Comparison of ENCODE assay signal across 8 cellular contexts in genomic region chr1:61254629-61255323, GRCh38.
DNase-seq lines count a peak whose midpoint lies in the region; ATAC-seq, FAIRE-seq and TF ChIP-seq lines count a peak whose summit lies in the region.

No MANE protein-coding gene starts in this region.

- TF ChIP-seq CTCF in astrocyte (IDR thresholded peaks at IDR 0.05; ENCODE audit: insufficient read depth, low read depth, low read length) = no peak

- no peaks in the 10 kb centered on the region for H4K20me1 ChIP-seq in astrocyte (ENCODE audit: insufficient read depth, low read length)

- H3K79me2 ChIP-seq in astrocyte (ENCODE audit: insufficient read depth, low read length) = no peaks in the 10 kb centered on the region

- no peak overlapping the region for H3K4me3 Mint-ChIP-seq in astrocyte (ENCODE audit: unreplicated experiment)
- H3K4me3 Mint-ChIP-seq in stimulated activated naive CD8-positive, alpha-beta T cell treated with anti-CD3 and anti-CD28 coated beads, Interleukin-15, amount 100 ng/mL, for 72 hours = peak overlapping the region; percentile 9 to 12
- no peak overlapping the region for H3K4me3 Mint-ChIP-seq in activated naive CD4-positive, alpha-beta T cell treated with anti-CD3 and anti-CD28 coated beads for 36 hours

- H3K9me3 Mint-ChIP-seq in astrocyte (ENCODE audit: unreplicated experiment) = no peaks in the 10 kb centered on the region
- no peaks in the 10 kb centered on the region for H3K9me3 Mint-ChIP-seq in stimulated activated naive CD8-positive, alpha-beta T cell treated with anti-CD3 and anti-CD28 coated beads, Interleukin-15, amount 100 ng/mL, for 72 hours
- no peaks in the 10 kb centered on the region for H3K9me3 Mint-ChIP-seq in activated naive CD4-positive, alpha-beta T cell treated with anti-CD3 and anti-CD28 coated beads for 36 hours

- H3K4me1 ChIP-seq in astrocyte (ENCODE audit: insufficient read depth, low read length) (no peaks in the 10 kb centered on the region), right cardiac atrium (ENCODE audit: control insufficient read depth, insufficient read depth, low read length) (peaks cover 8% of the 10 kb centered on the region)

- WGBS in right cardiac atrium = 11% methylated on average over 6 of the region's 6 CpGs

- ATAC-seq in right cardiac atrium (peak; percentile 58 to 77), GM18517 (IDR thresholded peaks at IDR 0.05; ENCODE audit: unreplicated experiment) (no peak), HG03457 (IDR thresholded peaks at IDR 0.05; ENCODE audit: unreplicated experiment) (no peak)
- ATAC-seq in stimulated activated naive CD8-positive, alpha-beta T cell treated with anti-CD3 and anti-CD28 coated beads, Interleukin-15, amount 100 ng/mL, for 72 hours = peak; percentile 59

- H3K36me3 ChIP-seq in astrocyte (ENCODE audit: insufficient read depth, low read length) = no peaks in the 10 kb centered on the region

- intact Hi-C loops in right cardiac atrium (cut with DNase I) = no loop called here
- intact Hi-C loops in activated naive CD4-positive, alpha-beta T cell treated with anti-CD3 and anti-CD28 coated beads for 36 hours (cut with micrococcal nuclease) = no loop called here

- H3K27me3 ChIP-seq in astrocyte (ENCODE audit: insufficient read depth, low read length) (peaks cover 2% of the 10 kb centered on the region), right cardiac atrium (ENCODE audit: control insufficient read depth, insufficient read depth) (no peaks in the 10 kb centered on the region)

- H3K9me3 ChIP-seq in astrocyte (ENCODE audit: insufficient read depth, low read depth, low read length) (no peaks in the 10 kb centered on the region), right cardiac atrium (ENCODE audit: control insufficient read depth, low read length) (no peaks in the 10 kb centered on the region)

- CTCF ChIA-PET in activated naive CD4-positive, alpha-beta T cell treated with anti-CD3 and anti-CD28 coated beads for 36 hours (lab: Charles Lee) = interaction anchor here (1.1 to 1.6 kb wide), 2 partner anchors 15 to 212 kb away, joined by 3 to 5 read pairs; no protein-coding TSS in a partner anchor

- peaks cover under 1% of the 10 kb centered on the region for H3K27me3 Mint-ChIP-seq in astrocyte (ENCODE audit: low read depth, unreplicated experiment)
- no peaks in the 10 kb centered on the region for H3K27me3 Mint-ChIP-seq in stimulated activated naive CD8-positive, alpha-beta T cell treated with anti-CD3 and anti-CD28 coated beads, Interleukin-15, amount 100 ng/mL, for 72 hours
- peaks cover 12% of the 10 kb centered on the region for H3K27me3 Mint-ChIP-seq in activated naive CD4-positive, alpha-beta T cell treated with anti-CD3 and anti-CD28 coated beads for 36 hours (ENCODE audit: low read depth)

- no peak overlapping the region for H2AFZ ChIP-seq in astrocyte (ENCODE audit: low read depth, low read length)

- H3K27ac Mint-ChIP-seq in astrocyte (ENCODE audit: unreplicated experiment) = no peak overlapping the region
- no peak overlapping the region for H3K27ac Mint-ChIP-seq in stimulated activated naive CD8-positive, alpha-beta T cell treated with anti-CD3 and anti-CD28 coated beads, Interleukin-15, amount 100 ng/mL, for 72 hours
- no peak overlapping the region for H3K27ac Mint-ChIP-seq in activated naive CD4-positive, alpha-beta T cell treated with anti-CD3 and anti-CD28 coated beads for 36 hours

- H3K27ac ChIP-seq in astrocyte (ENCODE audit: low read depth, low read length) (no peak overlapping the region), right cardiac atrium (ENCODE audit: low read length) (peak overlapping the region; percentile 81)

- DNase-seq in LHCN-M2 (ENCODE audit: low read depth) = peak; percentile 34
- DNase-seq in astrocyte (ENCODE audit: low read depth) = no peak
- no peak for DNase-seq in right cardiac atrium
- DNase-seq in stimulated activated naive CD8-positive, alpha-beta T cell treated with anti-CD3 and anti-CD28 coated beads, Interleukin-15, amount 100 ng/mL, for 72 hours = no peak
- DNase-seq in germinal center (ENCODE audit: low spot score) = no peak
- DNase-seq in activated naive CD4-positive, alpha-beta T cell treated with anti-CD3 and anti-CD28 coated beads for 36 hours = no peak

- peaks cover 17% of the 10 kb centered on the region for H3K4me1 Mint-ChIP-seq in astrocyte (ENCODE audit: low read depth, unreplicated experiment)
- peaks cover 30% of the 10 kb centered on the region for H3K4me1 Mint-ChIP-seq in stimulated activated naive CD8-positive, alpha-beta T cell treated with anti-CD3 and anti-CD28 coated beads, Interleukin-15, amount 100 ng/mL, for 72 hours
- peaks cover 7% of the 10 kb centered on the region for H3K4me1 Mint-ChIP-seq in activated naive CD4-positive, alpha-beta T cell treated with anti-CD3 and anti-CD28 coated beads for 36 hours (ENCODE audit: low read depth)

- no peaks in the 10 kb centered on the region for H3K36me3 Mint-ChIP-seq in astrocyte (ENCODE audit: low read depth, unreplicated experiment)
- no peaks in the 10 kb centered on the region for H3K36me3 Mint-ChIP-seq in activated naive CD4-positive, alpha-beta T cell treated with anti-CD3 and anti-CD28 coated beads for 36 hours (ENCODE audit: low read depth)

- H3K4me2 ChIP-seq in astrocyte (ENCODE audit: low read length) = peak overlapping the region; percentile 69

- H3K4me3 ChIP-seq in astrocyte (ENCODE audit: insufficient read depth, low read depth, low read length) = peak overlapping the region; percentile 30
- H3K4me3 ChIP-seq in right cardiac atrium (ENCODE audit: low read length) = peak overlapping the region; percentile 31

- no peak for FAIRE-seq in astrocyte (lab: Jason Lieb, UNC)

- H3K9ac ChIP-seq in astrocyte (ENCODE audit: low read length) = peak overlapping the region; percentile 5

Comparison
In these comparisons a context has a peak if more than half of its experiments do, and no peak if none do; other contexts are left out.
1. H3K4me3 Mint-ChIP-seq: peak in stimulated activated naive CD8-positive, alpha-beta T cell treated with anti-CD3 and anti-CD28 coated beads, Interleukin-15, amount 100 ng/mL, for 72 hours (2 of 2); none in astrocyte (single experiment) and activated naive CD4-positive, alpha-beta T cell treated with anti-CD3 and anti-CD28 coated beads for 36 hours (single experiment).
2. ATAC-seq: peak in right cardiac atrium (2 of 2) and stimulated activated naive CD8-positive, alpha-beta T cell treated with anti-CD3 and anti-CD28 coated beads, Interleukin-15, amount 100 ng/mL, for 72 hours (single experiment); none in GM18517 (single experiment) and HG03457 (single experiment).